Comparison of ENCODE assay signal across 22 cellular contexts in the genomic region with DNA sequence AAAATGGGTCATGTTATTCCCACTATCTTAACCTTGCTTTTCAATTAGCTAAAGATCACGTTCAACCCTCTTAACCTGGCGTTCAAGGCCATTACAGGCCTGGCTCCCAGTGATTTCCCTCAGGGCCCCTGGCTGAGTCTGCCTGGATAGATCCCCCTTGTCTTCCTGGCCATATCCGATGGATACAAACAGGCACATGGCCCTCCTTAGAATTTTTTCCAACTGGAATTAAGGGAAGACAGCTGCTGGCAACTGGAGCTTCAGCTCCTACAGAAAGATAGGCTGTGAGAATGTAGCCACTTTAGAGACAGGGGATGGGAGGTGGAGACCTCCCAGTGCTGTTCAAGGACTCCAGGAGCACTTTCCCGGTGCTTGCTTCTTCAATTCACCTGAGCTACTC.
"Had no signal": no experiment of that assay in that cellular context is flagged by ENCODE, and none has a peak within 500 bp of the region (broad histone marks: within the 10 kb centered on the region; RNA-seq: fewer than 3 reads in every experiment).

No MANE protein-coding gene starts in this region.

- H3K4me3 Mint-ChIP-seq: activated CD4-positive, alpha-beta T cell treated with anti-CD3 and anti-CD28 coated beads for 36 hours; activated CD8-positive, alpha-beta T cell treated with anti-CD3 and anti-CD28 coated beads for 36 hours; activated naive CD8-positive, alpha-beta T cell treated with anti-CD3 and anti-CD28 coated beads, Interleukin-2, amount 10 ng/mL, durations not matched to agents 7 days and 5 days had no signal

- H3K4me1 ChIP-seq: breast epithelium had no signal

- H3K9ac ChIP-seq: SK-N-SH had no signal

- H3K4me3 ChIP-seq: adrenal gland, breast epithelium had no signal

- H3K9me3 ChIP-seq: adrenal gland, breast epithelium, SK-N-SH had no signal

- H3K27me3 ChIP-seq: adrenal gland, breast epithelium had no signal

- H3K27me3 Mint-ChIP-seq: activated CD4-positive, alpha-beta T cell treated with anti-CD3 and anti-CD28 coated beads for 36 hours; activated CD8-positive, alpha-beta T cell treated with anti-CD3 and anti-CD28 coated beads for 36 hours; activated naive CD8-positive, alpha-beta T cell treated with anti-CD3 and anti-CD28 coated beads, Interleukin-2, amount 10 ng/mL, durations not matched to agents 7 days and 5 days had no signal

- H3K4me2 ChIP-seq: SK-N-SH had no signal

- H3K4me1 Mint-ChIP-seq: activated CD4-positive, alpha-beta T cell treated with anti-CD3 and anti-CD28 coated beads for 36 hours; activated naive CD8-positive, alpha-beta T cell treated with anti-CD3 and anti-CD28 coated beads, Interleukin-2, amount 10 ng/mL, durations not matched to agents 7 days and 5 days had no signal

- H3K36me3 ChIP-seq: breast epithelium, WERI-Rb-1 had no signal

- H3K27ac ChIP-seq: adrenal gland, breast epithelium, WERI-Rb-1 had no signal

- H3K27ac Mint-ChIP-seq: activated CD4-positive, alpha-beta T cell treated with anti-CD3 and anti-CD28 coated beads for 36 hours; activated naive CD8-positive, alpha-beta T cell treated with anti-CD3 and anti-CD28 coated beads, Interleukin-2, amount 10 ng/mL, durations not matched to agents 7 days and 5 days had no signal

- DNase-seq: activated CD4-positive, alpha-beta T cell treated with anti-CD3 and anti-CD28 coated beads for 36 hours; activated CD4-positive, alpha-beta T cell treated with anti-CD3 and anti-CD28 coated beads, Interleukin-2, amount 50 U/mL, for 1 hour; activated CD8-positive, alpha-beta memory T cell treated with anti-CD3 and anti-CD28 coated beads, Interleukin-2, amount 50 U/mL, for 48 hours; activated CD8-positive, alpha-beta T cell treated with anti-CD3 and anti-CD28 coated beads for 36 hours; activated naive CD4-positive, alpha-beta T cell treated with anti-CD3 and anti-CD28 coated beads, Interleukin-2, amount 50 U/mL, for 16 hours; activated naive CD8-positive, alpha-beta T cell treated with anti-CD3 and anti-CD28 coated beads, Interleukin-2, amount 10 ng/mL, durations not matched to agents 7 days and 5 days; activated T-cell treated with anti-CD3 and anti-CD28 coated beads, Interleukin-2, amount 50 U/mL, for 1 hour; adrenal gland; anterior cingulate cortex; caudate nucleus; Karpas-422; NCI-H1048; NCI-H1930; NCI-H2107; NCI-H2171 treated with DMSO at 0.1 percent for 48 hours; NCI-H226; NCI-H526; NCI-H774; SK-N-SH; T-helper 1 cell; WERI-Rb-1 had no signal
